In genomic region chr20:33868042-33868441, GRCh38 we compare ENCODE assay signal across 1 cellular context.
A peak's percentile ranks its signal among the peaks of the same experiment; 100 is the strongest.
TF ChIP-seq lines count a peak whose summit lies in the region.

No MANE protein-coding gene starts in this region.

TF ChIP-seq in HepG2, 621 proteins besides CTCF, POLR2A, EP300 and RAD21:
- TF ChIP-seq NFKB2 (CRISPR knock-in tag; IDR thresholded peaks at IDR 0.05; ENCODE audit: borderline replicate concordance) = 0 out of 2 replicates have a peak, but pooled peaks have one; percentile 18
- 0 out of 2 replicates have a peak, but pooled peaks have one; percentile 14 for TF ChIP-seq MTA1 (CRISPR knock-in tag; IDR thresholded peaks at IDR 0.05; ENCODE audit: borderline replicate concordance)
- TF ChIP-seq, protein P1, sequence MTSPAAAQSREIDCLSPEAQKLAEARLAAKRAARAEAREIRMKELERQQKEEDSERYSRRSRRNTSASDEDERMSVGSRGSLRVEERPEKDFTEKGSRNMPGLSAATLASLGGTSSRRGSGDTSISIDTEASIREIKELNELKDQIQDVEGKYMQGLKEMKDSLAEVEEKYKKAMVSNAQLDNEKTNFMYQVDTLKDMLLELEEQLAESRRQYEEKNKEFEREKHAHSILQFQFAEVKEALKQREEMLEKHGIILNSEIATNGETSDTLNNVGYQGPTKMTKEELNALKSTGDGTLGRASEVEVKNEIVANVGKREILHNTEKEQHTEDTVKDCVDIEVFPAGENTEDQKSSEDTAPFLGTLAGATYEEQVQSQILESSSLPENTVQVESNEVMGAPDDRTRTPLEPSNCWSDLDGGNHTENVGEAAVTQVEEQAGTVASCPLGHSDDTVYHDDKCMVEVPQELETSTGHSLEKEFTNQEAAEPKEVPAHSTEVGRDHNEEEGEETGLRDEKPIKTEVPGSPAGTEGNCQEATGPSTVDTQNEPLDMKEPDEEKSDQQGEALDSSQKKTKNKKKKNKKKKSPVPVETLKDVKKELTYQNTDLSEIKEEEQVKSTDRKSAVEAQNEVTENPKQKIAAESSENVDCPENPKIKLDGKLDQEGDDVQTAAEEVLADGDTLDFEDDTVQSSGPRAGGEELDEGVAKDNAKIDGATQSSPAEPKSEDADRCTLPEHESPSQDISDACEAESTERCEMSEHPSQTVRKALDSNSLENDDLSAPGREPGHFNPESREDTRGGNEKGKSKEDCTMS (CRISPR knock-in tag; conservative IDR thresholded peaks at IDR 0.05) = no peak
